In the genomic region with DNA sequence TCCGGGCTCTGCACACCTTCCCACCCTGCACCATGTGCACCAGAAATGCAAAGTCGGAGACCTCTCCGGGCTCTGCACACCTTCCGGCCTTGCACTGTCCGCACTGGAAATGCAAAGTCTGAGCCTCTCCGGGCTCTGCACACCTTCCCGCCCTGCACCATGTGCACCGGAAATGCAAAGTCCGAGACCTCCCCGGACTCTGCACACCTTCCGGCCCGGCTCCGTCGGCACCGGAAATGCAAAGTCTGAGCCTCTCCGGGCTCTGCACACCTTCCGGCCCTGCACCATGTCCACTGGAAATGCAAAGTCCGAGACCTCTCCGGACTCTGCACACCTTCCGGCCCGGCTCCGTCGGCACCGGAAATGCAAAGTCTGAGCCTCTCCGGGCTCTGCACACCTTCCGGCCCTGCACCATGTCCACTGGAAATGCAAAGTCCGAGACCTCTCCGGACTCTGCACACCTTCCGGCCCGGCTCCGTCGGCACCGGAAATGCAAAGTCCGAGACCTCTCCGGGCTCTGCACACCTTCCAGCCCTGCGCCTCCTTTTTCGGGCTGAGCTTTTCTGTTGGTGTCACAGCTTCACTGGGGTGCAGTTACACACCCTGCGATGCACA, we compare ENCODE assay signal across 1 cellular context.
A peak's percentile ranks its signal among the peaks of the same experiment; 100 is the strongest.
TF ChIP-seq lines count a peak whose summit lies in the region.
"Not testable (repeated sequence)": the region's sequence is repeated elsewhere in the genome, so short reads cannot be mapped to it uniquely, and the experiment has no call there.

No MANE protein-coding gene starts in this region.

TF ChIP-seq in HepG2, 621 proteins besides CTCF, POLR2A, EP300 and RAD21 (continued from another document and continues in another):
- TF ChIP-seq, protein P1, sequence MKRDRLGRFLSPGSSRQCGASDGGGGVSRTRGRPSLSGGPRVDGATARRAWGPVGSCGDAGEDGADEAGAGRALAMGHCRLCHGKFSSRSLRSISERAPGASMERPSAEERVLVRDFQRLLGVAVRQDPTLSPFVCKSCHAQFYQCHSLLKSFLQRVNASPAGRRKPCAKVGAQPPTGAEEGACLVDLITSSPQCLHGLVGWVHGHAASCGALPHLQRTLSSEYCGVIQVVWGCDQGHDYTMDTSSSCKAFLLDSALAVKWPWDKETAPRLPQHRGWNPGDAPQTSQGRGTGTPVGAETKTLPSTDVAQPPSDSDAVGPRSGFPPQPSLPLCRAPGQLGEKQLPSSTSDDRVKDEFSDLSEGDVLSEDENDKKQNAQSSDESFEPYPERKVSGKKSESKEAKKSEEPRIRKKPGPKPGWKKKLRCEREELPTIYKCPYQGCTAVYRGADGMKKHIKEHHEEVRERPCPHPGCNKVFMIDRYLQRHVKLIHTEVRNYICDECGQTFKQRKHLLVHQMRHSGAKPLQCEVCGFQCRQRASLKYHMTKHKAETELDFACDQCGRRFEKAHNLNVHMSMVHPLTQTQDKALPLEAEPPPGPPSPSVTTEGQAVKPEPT (CRISPR knock-in tag; IDR thresholded peaks at IDR 0.05; ENCODE audit: low read depth): 0 out of 2 replicates have a peak, but pooled peaks have one; percentile 37
- TF ChIP-seq ZMYM3 (CRISPR knock-in tag; IDR thresholded peaks at IDR 0.05): peak; percentile 43; the same call in 1 of the 2 replicates
- TF ChIP-seq, protein P2, sequence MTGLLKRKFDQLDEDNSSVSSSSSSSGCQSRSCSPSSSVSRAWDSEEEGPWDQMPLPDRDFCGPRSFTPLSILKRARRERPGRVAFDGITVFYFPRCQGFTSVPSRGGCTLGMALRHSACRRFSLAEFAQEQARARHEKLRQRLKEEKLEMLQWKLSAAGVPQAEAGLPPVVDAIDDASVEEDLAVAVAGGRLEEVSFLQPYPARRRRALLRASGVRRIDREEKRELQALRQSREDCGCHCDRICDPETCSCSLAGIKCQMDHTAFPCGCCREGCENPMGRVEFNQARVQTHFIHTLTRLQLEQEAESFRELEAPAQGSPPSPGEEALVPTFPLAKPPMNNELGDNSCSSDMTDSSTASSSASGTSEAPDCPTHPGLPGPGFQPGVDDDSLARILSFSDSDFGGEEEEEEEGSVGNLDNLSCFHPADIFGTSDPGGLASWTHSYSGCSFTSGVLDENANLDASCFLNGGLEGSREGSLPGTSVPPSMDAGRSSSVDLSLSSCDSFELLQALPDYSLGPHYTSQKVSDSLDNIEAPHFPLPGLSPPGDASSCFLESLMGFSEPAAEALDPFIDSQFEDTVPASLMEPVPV (CRISPR knock-in tag; IDR thresholded peaks at IDR 0.05): peak; percentile 54; the same call in 1 of the 2 replicates
- TF ChIP-seq, protein P3, sequence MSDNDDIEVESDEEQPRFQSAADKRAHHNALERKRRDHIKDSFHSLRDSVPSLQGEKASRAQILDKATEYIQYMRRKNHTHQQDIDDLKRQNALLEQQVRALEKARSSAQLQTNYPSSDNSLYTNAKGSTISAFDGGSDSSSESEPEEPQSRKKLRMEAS (IDR thresholded peaks at IDR 0.05): peak; percentile 95
- TF ChIP-seq ERF (CRISPR knock-in tag; IDR thresholded peaks at IDR 0.05): 0 out of 2 replicates have a peak, but pooled peaks have one; percentile 18
- TF ChIP-seq HOXA3 (CRISPR knock-in tag; IDR thresholded peaks at IDR 0.05): peak; percentile 85; the same call in 1 of the 2 replicates
- 0 out of 2 replicates have a peak, but pooled peaks have one; percentile 39 for TF ChIP-seq ZSCAN29 (CRISPR knock-in tag; conservative IDR thresholded peaks at IDR 0.05)
- TF ChIP-seq, protein P4, sequence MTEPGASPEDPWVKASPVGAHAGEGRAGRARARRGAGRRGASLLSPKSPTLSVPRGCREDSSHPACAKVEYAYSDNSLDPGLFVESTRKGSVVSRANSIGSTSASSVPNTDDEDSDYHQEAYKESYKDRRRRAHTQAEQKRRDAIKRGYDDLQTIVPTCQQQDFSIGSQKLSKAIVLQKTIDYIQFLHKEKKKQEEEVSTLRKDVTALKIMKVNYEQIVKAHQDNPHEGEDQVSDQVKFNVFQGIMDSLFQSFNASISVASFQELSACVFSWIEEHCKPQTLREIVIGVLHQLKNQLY (CRISPR knock-in tag; IDR thresholded peaks at IDR 0.05): 0 out of 2 replicates have a peak, but pooled peaks have one; percentile 26
- 0 out of 2 replicates have a peak, but pooled peaks have one; percentile 20 for TF ChIP-seq PPARG (CRISPR knock-in tag; conservative IDR thresholded peaks at IDR 0.05)
- TF ChIP-seq, protein P5, sequence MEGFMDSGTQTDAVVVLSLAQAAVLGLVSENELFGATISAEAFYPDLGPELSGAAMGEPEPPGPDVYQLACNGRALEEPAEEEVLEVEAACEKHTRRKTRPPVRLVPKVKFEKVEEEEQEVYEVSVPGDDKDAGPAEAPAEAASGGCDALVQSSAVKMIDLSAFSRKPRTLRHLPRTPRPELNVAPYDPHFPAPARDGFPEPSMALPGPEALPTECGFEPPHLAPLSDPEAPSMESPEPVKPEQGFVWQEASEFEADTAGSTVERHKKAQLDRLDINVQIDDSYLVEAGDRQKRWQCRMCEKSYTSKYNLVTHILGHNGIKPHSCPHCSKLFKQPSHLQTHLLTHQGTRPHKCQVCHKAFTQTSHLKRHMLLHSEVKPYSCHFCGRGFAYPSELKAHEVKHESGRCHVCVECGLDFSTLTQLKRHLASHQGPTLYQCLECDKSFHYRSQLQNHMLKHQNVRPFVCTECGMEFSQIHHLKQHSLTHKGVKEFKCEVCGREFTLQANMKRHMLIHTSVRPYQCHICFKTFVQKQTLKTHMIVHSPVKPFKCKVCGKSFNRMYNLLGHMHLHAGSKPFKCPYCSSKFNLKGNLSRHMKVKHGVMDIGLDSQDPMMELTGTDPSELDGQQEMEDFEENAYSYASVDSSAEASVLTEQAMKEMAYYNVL (CRISPR knock-in tag; IDR thresholded peaks at IDR 0.05; ENCODE audit: borderline replicate concordance): 0 out of 2 replicates have a peak, but pooled peaks have one; percentile 34
- peak; percentile 98 for TF ChIP-seq ZBTB38 (CRISPR knock-in tag; IDR thresholded peaks at IDR 0.05)
- TF ChIP-seq, protein P6, sequence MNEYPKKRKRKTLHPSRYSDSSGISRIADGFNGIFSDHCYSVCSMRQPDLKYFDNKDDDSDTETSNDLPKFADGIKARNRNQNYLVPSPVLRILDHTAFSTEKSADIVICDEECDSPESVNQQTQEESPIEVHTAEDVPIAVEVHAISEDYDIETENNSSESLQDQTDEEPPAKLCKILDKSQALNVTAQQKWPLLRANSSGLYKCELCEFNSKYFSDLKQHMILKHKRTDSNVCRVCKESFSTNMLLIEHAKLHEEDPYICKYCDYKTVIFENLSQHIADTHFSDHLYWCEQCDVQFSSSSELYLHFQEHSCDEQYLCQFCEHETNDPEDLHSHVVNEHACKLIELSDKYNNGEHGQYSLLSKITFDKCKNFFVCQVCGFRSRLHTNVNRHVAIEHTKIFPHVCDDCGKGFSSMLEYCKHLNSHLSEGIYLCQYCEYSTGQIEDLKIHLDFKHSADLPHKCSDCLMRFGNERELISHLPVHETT (CRISPR knock-in tag; conservative IDR thresholded peaks at IDR 0.05): peak; percentile 90
- TF ChIP-seq, protein P7, sequence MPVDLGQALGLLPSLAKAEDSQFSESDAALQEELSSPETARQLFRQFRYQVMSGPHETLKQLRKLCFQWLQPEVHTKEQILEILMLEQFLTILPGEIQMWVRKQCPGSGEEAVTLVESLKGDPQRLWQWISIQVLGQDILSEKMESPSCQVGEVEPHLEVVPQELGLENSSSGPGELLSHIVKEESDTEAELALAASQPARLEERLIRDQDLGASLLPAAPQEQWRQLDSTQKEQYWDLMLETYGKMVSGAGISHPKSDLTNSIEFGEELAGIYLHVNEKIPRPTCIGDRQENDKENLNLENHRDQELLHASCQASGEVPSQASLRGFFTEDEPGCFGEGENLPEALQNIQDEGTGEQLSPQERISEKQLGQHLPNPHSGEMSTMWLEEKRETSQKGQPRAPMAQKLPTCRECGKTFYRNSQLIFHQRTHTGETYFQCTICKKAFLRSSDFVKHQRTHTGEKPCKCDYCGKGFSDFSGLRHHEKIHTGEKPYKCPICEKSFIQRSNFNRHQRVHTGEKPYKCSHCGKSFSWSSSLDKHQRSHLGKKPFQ (CRISPR knock-in tag; IDR thresholded peaks at IDR 0.05; ENCODE audit: insufficient replicate concordance): peak; percentile 58
- peak; percentile 31; the same call in 1 of the 2 replicates for TF ChIP-seq CREM (IDR thresholded peaks at IDR 0.05)
- not testable (repeated sequence) for TF ChIP-seq CREM (CRISPR knock-in tag; IDR thresholded peaks at IDR 0.05); CREB1 (IDR thresholded peaks at IDR 0.05)
- TF ChIP-seq MED8 (CRISPR knock-in tag; IDR thresholded peaks at IDR 0.05; ENCODE audit: insufficient replicate concordance): peak; percentile 48
- TF ChIP-seq ZNF775 (CRISPR knock-in tag; IDR thresholded peaks at IDR 0.05; ENCODE audit: borderline replicate concordance): 0 out of 2 replicates have a peak, but pooled peaks have one; percentile 39
- peak; percentile 78; the same call in 1 of the 2 replicates for TF ChIP-seq YEATS4 (CRISPR knock-in tag; IDR thresholded peaks at IDR 0.05; ENCODE audit: borderline replicate concordance)
- peak; percentile 78 for TF ChIP-seq SALL1 (CRISPR knock-in tag; IDR thresholded peaks at IDR 0.05)
- 0 out of 2 replicates have a peak, but pooled peaks have one; percentile 29 for TF ChIP-seq KLF12 (CRISPR knock-in tag; IDR thresholded peaks at IDR 0.05; ENCODE audit: borderline replicate concordance)
- peak; percentile 73 for TF ChIP-seq CREB1 (CRISPR knock-in tag; IDR thresholded peaks at IDR 0.05)
- peak; percentile 49; the same call in 1 of the 2 replicates for TF ChIP-seq BORCS8-MEF2B (CRISPR knock-in tag; IDR thresholded peaks at IDR 0.05)
- peak; percentile 6 for TF ChIP-seq RARA (CRISPR knock-in tag; IDR thresholded peaks at IDR 0.05)
- peak; percentile 90 for TF ChIP-seq ZMYM2 (CRISPR knock-in tag; IDR thresholded peaks at IDR 0.05)
- 0 out of 2 replicates have a peak, but pooled peaks have one; percentile 36 for TF ChIP-seq ESRRA (CRISPR knock-in tag; IDR thresholded peaks at IDR 0.05; ENCODE audit: low read depth)
- TF ChIP-seq CHD4 (IDR thresholded peaks at IDR 0.05; ENCODE audit: borderline replicate concordance, low read length): peak; percentile 74; the same call in 1 of the 2 replicates
- TF ChIP-seq, protein P8, sequence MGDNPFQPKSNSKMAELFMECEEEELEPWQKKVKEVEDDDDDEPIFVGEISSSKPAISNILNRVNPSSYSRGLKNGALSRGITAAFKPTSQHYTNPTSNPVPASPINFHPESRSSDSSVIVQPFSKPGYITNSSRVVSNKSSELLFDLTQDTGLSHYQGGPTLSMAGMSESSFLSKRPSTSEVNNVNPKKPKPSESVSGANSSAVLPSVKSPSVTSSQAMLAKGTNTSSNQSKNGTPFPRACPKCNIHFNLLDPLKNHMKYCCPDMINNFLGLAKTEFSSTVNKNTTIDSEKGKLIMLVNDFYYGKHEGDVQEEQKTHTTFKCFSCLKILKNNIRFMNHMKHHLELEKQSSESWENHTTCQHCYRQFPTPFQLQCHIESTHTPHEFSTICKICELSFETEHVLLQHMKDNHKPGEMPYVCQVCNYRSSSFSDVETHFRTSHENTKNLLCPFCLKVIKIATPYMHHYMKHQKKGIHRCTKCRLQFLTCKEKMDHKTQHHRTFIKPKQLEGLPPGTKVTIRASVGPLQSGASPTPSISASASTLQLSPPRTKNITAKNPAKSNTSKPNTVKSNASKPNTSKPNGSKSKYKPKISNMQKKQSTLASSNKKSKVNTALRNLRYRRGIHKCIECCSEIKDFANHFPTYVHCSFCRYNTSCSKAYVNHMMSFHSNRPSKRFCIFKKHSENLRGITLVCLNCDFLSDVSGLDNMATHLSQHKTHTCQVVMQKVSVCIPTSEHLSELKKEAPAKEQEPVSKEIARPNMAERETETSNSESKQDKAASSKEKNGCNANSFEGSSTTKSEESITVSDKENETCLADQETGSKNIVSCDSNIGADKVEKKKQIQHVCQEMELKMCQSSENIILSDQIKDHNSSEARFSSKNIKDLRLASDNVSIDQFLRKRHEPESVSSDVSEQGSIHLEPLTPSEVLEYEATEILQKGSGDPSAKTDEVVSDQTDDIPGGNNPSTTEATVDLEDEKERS (CRISPR knock-in tag; IDR thresholded peaks at IDR 0.05): 0 out of 2 replicates have a peak, but pooled peaks have one; percentile 33
- peak; percentile 35; the same call in 1 of the 2 replicates for TF ChIP-seq ATF1 (CRISPR knock-in tag; IDR thresholded peaks at IDR 0.05)
- peak; percentile 64 for TF ChIP-seq PHF21A (CRISPR knock-in tag; IDR thresholded peaks at IDR 0.05)
- peak; percentile 26 for TF ChIP-seq TEAD3 (CRISPR knock-in tag; optimal IDR thresholded peaks at IDR 0.05; ENCODE audit: borderline replicate concordance)
- peak; percentile 59; the same call in 1 of the 2 replicates for TF ChIP-seq ZBTB7A (CRISPR knock-in tag; IDR thresholded peaks at IDR 0.05)
- peak; percentile 48; the same call in 1 of the 3 replicates for TF ChIP-seq MXI1 (IDR thresholded peaks at IDR 0.05; ENCODE audit: borderline replicate concordance, low read depth, low read length)
- peak; percentile 62 for TF ChIP-seq HNF4G (IDR thresholded peaks at IDR 0.05; ENCODE audit: borderline replicate concordance, low read depth, low read length)
- TF ChIP-seq HNF4G (CRISPR knock-in tag; IDR thresholded peaks at IDR 0.05; ENCODE audit: borderline replicate concordance, low read depth): peak; percentile 69; the same call in 1 of the 2 replicates
- peak; percentile 77; the same call in 1 of the 2 replicates for TF ChIP-seq ZMAT3 (CRISPR knock-in tag; conservative IDR thresholded peaks at IDR 0.05)
- TF ChIP-seq, protein P9, sequence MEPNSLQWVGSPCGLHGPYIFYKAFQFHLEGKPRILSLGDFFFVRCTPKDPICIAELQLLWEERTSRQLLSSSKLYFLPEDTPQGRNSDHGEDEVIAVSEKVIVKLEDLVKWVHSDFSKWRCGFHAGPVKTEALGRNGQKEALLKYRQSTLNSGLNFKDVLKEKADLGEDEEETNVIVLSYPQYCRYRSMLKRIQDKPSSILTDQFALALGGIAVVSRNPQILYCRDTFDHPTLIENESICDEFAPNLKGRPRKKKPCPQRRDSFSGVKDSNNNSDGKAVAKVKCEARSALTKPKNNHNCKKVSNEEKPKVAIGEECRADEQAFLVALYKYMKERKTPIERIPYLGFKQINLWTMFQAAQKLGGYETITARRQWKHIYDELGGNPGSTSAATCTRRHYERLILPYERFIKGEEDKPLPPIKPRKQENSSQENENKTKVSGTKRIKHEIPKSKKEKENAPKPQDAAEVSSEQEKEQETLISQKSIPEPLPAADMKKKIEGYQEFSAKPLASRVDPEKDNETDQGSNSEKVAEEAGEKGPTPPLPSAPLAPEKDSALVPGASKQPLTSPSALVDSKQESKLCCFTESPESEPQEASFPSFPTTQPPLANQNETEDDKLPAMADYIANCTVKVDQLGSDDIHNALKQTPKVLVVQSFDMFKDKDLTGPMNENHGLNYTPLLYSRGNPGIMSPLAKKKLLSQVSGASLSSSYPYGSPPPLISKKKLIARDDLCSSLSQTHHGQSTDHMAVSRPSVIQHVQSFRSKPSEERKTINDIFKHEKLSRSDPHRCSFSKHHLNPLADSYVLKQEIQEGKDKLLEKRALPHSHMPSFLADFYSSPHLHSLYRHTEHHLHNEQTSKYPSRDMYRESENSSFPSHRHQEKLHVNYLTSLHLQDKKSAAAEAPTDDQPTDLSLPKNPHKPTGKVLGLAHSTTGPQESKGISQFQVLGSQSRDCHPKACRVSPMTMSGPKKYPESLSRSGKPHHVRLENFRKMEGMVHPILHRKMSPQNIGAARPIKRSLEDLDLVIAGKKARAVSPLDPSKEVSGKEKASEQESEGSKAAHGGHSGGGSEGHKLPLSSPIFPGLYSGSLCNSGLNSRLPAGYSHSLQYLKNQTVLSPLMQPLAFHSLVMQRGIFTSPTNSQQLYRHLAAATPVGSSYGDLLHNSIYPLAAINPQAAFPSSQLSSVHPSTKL (CRISPR knock-in tag; IDR thresholded peaks at IDR 0.05): peak; percentile 7; the same call in 1 of the 2 replicates
- 0 out of 2 replicates have a peak, but pooled peaks have one; percentile 33 for TF ChIP-seq ZNF709 (CRISPR knock-in tag; IDR thresholded peaks at IDR 0.05)
- TF ChIP-seq ZNF230 (CRISPR knock-in tag; IDR thresholded peaks at IDR 0.05): 0 out of 2 replicates have a peak, but pooled peaks have one; percentile 68
- TF ChIP-seq ZNF263 (CRISPR knock-in tag; IDR thresholded peaks at IDR 0.05): 0 out of 2 replicates have a peak, but pooled peaks have one; percentile 34
